In the genomic region with DNA sequence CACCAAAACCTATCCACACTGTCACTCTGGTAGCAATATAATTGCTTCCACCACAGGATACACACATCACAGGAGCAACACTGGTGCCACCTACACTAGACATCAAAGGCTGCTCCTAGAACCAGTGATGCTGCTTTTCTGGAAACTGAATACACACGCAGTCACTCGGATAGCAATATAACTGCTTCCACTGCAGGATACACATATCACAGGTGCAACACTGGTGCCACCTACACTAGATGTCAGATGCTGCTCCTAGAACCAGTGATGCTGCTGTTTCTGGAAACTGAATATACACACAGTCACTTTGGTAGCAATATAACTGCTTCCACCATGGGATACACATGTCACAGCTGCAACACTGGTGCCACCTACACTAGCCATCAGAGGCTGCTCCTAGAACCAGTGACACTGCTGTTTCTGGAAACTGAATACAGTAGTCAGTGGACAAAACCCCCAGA, we compare ENCODE assay signal across 14 cellular contexts. TPM values are rescaled to one million over a fixed set of nuclear protein-coding genes. Genes with fewer than 3 reads are reported as not detected.
DNase-seq lines count a peak whose midpoint lies in the region; ATAC-seq and TF ChIP-seq lines count a peak whose summit lies in the region.
"Had no signal": no experiment of that assay in that cellular context is flagged by ENCODE, and none has a peak within 500 bp of the region (broad histone marks: within the 10 kb centered on the region; RNA-seq: fewer than 3 reads in every experiment).

No MANE protein-coding gene starts in this region.

- H3K36me3 Mint-ChIP-seq in CD4-positive, CD25-positive, alpha-beta regulatory T cell: no peaks in the 10 kb centered on the region
- H3K36me3 Mint-ChIP-seq in T-helper 17 cell (ENCODE audit: low read depth) (no peaks in the 10 kb centered on the region), endothelial cell (ENCODE audit: low read depth, unreplicated experiment) (no peaks in the 10 kb centered on the region)

- peaks cover 8% of the 10 kb centered on the region for H3K4me1 ChIP-seq in CD4-positive, CD25-positive, alpha-beta regulatory T cell (ENCODE audit: control insufficient read depth, insufficient read depth, low read length, poor library complexity, severe bottlenecking)
- H3K4me1 ChIP-seq in mammary epithelial cell (ENCODE audit: insufficient read depth, low read length): no peaks in the 10 kb centered on the region
- H3K4me1 ChIP-seq: right atrium auricular region had no signal

- peak overlapping the region; percentile 52 for H3K4me3 ChIP-seq in CD4-positive, CD25-positive, alpha-beta regulatory T cell (ENCODE audit: low read depth, low read length)
- no peak overlapping the region for H3K4me3 ChIP-seq in mammary epithelial cell (replicated peaks in 1 of 3; ENCODE audit: insufficient read depth in 1 of 3, low read depth in 2 of 3, low read length in 3 of 3)
- H3K4me3 ChIP-seq: left lung, right atrium auricular region had no signal

- CTCF ChIA-PET in mammary epithelial cell (lab: Charles Lee; ENCODE audit: low non-redundant PET): no interaction called here

- no peaks in the 10 kb centered on the region for H3K27me3 Mint-ChIP-seq in CD4-positive, CD25-positive, alpha-beta regulatory T cell
- no peaks in the 10 kb centered on the region for H3K27me3 Mint-ChIP-seq in T-helper 17 cell
- H3K27me3 Mint-ChIP-seq in endothelial cell (ENCODE audit: unreplicated experiment): peaks cover under 1% of the 10 kb centered on the region

- intact Hi-C loops in mammary epithelial cell (cut with micrococcal nuclease): no loop called here

- no peak for DNase-seq in CD4-positive, CD25-positive, alpha-beta regulatory T cell
- DNase-seq in T-helper 17 cell (no peak), endothelial cell (ENCODE audit: low spot score) (no peak), Kasumi-1 (lab: John Stamatoyannopoulos, UW) (no peak), mammary epithelial cell (no peak)
- DNase-seq: H7, hippocampal formation, left lung, NCI-H187, NCI-H69 had no signal

- no peak overlapping the region for H3K4me2 ChIP-seq in mammary epithelial cell (ENCODE audit: insufficient read depth, low read depth, low read length)

- H3K27ac ChIP-seq in CD4-positive, CD25-positive, alpha-beta regulatory T cell (ENCODE audit: insufficient read depth, low read length, poor library complexity, severe bottlenecking): no peak overlapping the region
- no peak overlapping the region for H3K27ac ChIP-seq in mammary epithelial cell (ENCODE audit: insufficient read depth, low read depth, low read length)
- H3K27ac ChIP-seq: right atrium auricular region had no signal

- peaks cover 0 to 1% (median 0%) of the 10 kb centered on the region in 7 donors for H3K9me3 Mint-ChIP-seq in CD4-positive, CD25-positive, alpha-beta regulatory T cell
- H3K9me3 Mint-ChIP-seq in endothelial cell (ENCODE audit: unreplicated experiment): no peaks in the 10 kb centered on the region

- H2AFZ ChIP-seq in mammary epithelial cell (ENCODE audit: low read depth, low read length): no peak overlapping the region

- H3K4me1 Mint-ChIP-seq in CD4-positive, CD25-positive, alpha-beta regulatory T cell: peaks cover 6 to 15% (median 11%) of the 10 kb centered on the region in 4 donors
- H3K4me1 Mint-ChIP-seq in T-helper 17 cell (peaks cover 16% of the 10 kb centered on the region), endothelial cell (ENCODE audit: unreplicated experiment) (peaks cover 29% of the 10 kb centered on the region)

- in situ Hi-C loops in mammary epithelial cell (cut with MboI; ENCODE audit: low sequenced_read_pairs in 2 of 2): no loop called here

- 100% methylated on average over 2 of the region's 2 CpGs for WGBS in mammary epithelial cell (ENCODE audit: low coverage, missing lambda C conversion rate)

- peak; percentile 28 to 41 for ATAC-seq in CD4-positive, CD25-positive, alpha-beta regulatory T cell (ENCODE audit: low read depth in 2 of 2)
- ATAC-seq in GM18909 (IDR thresholded peaks at IDR 0.05; ENCODE audit: poor library complexity, unreplicated experiment) (peak; percentile 50), T-helper 17 cell (peak; percentile 38), HG02981 (IDR thresholded peaks at IDR 0.05; ENCODE audit: unreplicated experiment) (no peak)
- ATAC-seq: left lung had no signal

- BruUV-seq in mammary epithelial cell (replicated peaks; lab: Mats Ljungman, UMichigan): no TSS peak

- no peaks in the 10 kb centered on the region for H3K27me3 ChIP-seq in CD4-positive, CD25-positive, alpha-beta regulatory T cell (ENCODE audit: control insufficient read depth, insufficient read depth, low read length)
- no peaks in the 10 kb centered on the region for H3K27me3 ChIP-seq in mammary epithelial cell (ENCODE audit: insufficient read depth, low read length)
- H3K27me3 ChIP-seq: left lung, right atrium auricular region had no signal

- no peaks in the 10 kb centered on the region for H4K20me1 ChIP-seq in mammary epithelial cell (ENCODE audit: insufficient read depth, low read length)

- dilution Hi-C loops in mammary epithelial cell (cut with HindIII; ENCODE audit: low sequenced_read_pairs): no loop called here

- no peak overlapping the region for H3K9ac ChIP-seq in mammary epithelial cell (ENCODE audit: insufficient read depth, low read length)

- H3K27ac Mint-ChIP-seq in CD4-positive, CD25-positive, alpha-beta regulatory T cell: peak overlapping the region in 2 of 3 donors; percentile 75 to 81
- H3K27ac Mint-ChIP-seq in T-helper 17 cell: peak overlapping the region; percentile 83
- H3K27ac Mint-ChIP-seq in endothelial cell (ENCODE audit: unreplicated experiment): peak overlapping the region; percentile 87

- no peaks in the 10 kb centered on the region for H3K36me3 ChIP-seq in CD4-positive, CD25-positive, alpha-beta regulatory T cell (ENCODE audit: control insufficient read depth, insufficient read depth, low read length)
- no peaks in the 10 kb centered on the region for H3K36me3 ChIP-seq in mammary epithelial cell (ENCODE audit: insufficient read depth, low read length)
- H3K36me3 ChIP-seq: left lung, right atrium auricular region had no signal

- H3K9me3 ChIP-seq in CD4-positive, CD25-positive, alpha-beta regulatory T cell (ENCODE audit: control insufficient read depth in 2 of 2, low read length in 2 of 2): no peaks in the 10 kb centered on the region
- no peaks in the 10 kb centered on the region for H3K9me3 ChIP-seq in T-helper 17 cell (ENCODE audit: control insufficient read depth, low read length, poor library complexity, severe bottlenecking)
- H3K9me3 ChIP-seq in mammary epithelial cell (replicated peaks; ENCODE audit: insufficient read depth, low read length): no peaks in the 10 kb centered on the region
- H3K9me3 ChIP-seq: left lung, right atrium auricular region had no signal

- H3K4me3 Mint-ChIP-seq in CD4-positive, CD25-positive, alpha-beta regulatory T cell: peak overlapping the region in 1 of 4 donors; percentile 13
- peak overlapping the region; percentile 28 for H3K4me3 Mint-ChIP-seq in T-helper 17 cell
- H3K4me3 Mint-ChIP-seq in endothelial cell (ENCODE audit: unreplicated experiment): no peak overlapping the region

- TF ChIP-seq CTCF in endothelial cell (IDR thresholded peaks at IDR 0.05; ENCODE audit: unreplicated experiment) (no peak), mammary epithelial cell (conservative IDR thresholded peaks at IDR 0.05 in 1 of 2, IDR thresholded peaks at IDR 0.05 in 1 of 2; ENCODE audit: extremely low read depth in 1 of 2, insufficient read depth in 1 of 2, low read depth in 1 of 2, low read length in 2 of 2) (no peak)

- H3K79me2 ChIP-seq in mammary epithelial cell (ENCODE audit: insufficient read depth, low read length): no peaks in the 10 kb centered on the region

RNA-seq across cellular contexts. Expression of a gene that starts 6.9 kb away (rescaled TPM):
- 29.1 TPM for total RNA-seq in CD4-positive, CD25-positive, alpha-beta regulatory T cell
- 10 to 100 TPM; 57.0 to 93.4 (median 60.7) TPM for polyA plus RNA-seq in CD4-positive, CD25-positive, alpha-beta regulatory T cell
- total RNA-seq in T-helper 17 cell (10 to 100 TPM in 1 of 2 donors, 1 to 10 TPM in 1; 8.3 to 22.0 TPM), endothelial cell (ENCODE audit: unreplicated experiment) (94.1 TPM), mammary epithelial cell (1 to 10 TPM; 2.8 to 3.2 TPM)
- 4.3 TPM for polyA plus RNA-seq in mammary epithelial cell
- polyA minus RNA-seq in mammary epithelial cell: not detected
- total RNA-seq: H7 had no signal
- polyA plus RNA-seq: neural cell had no signal
